ENCODE assay signal across 19 cellular contexts in the genomic region with DNA sequence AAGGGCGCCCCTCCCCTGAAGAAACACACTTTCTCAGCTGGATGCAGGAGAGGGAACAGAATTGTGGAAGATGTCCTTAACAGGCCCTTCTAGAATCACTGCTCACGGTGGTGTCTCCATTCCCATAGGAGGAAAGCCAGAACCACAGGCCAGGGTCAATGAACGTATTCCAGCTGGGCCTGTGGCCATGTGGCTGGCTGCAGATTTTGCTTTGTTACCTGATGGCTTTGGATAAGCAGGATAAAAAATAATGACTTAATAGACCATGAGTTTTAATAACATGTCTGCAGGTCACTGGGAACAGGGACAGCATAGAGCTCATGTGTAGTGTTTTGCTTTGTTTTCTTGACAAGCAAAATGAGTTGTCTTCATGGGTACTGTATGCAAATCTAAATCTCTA.
"Had no signal": no experiment of that assay in that cellular context is flagged by ENCODE, and none has a peak within 500 bp of the region (broad histone marks: within the 10 kb centered on the region; RNA-seq: fewer than 3 reads in every experiment).

No MANE protein-coding gene starts in this region.

- FAIRE-seq: kidney had no signal

- H3K27me3 Mint-ChIP-seq: stimulated activated naive CD8-positive, alpha-beta T cell treated with anti-CD3 and anti-CD28 coated beads, Interleukin-15, Interleukin-2, amounts not matched to agents 100 ng/mL and 50 ng/mL, for 24 hours had no signal

- H3K27me3 ChIP-seq: cardiac muscle cell, left lung, right atrium auricular region, testis had no signal

- H3K36me3 ChIP-seq: cardiac muscle cell, left lung, prostate gland, right atrium auricular region had no signal

- H3K4me3 ChIP-seq: cardiac muscle cell, left lung, prostate gland, right atrium auricular region, testis had no signal

- H3K4me3 Mint-ChIP-seq: activated T-cell treated with anti-CD3 and anti-CD28 coated beads, Interleukin-2, amount 50 U/mL, for 72 hours; stimulated activated naive CD8-positive, alpha-beta T cell treated with anti-CD3 and anti-CD28 coated beads, Interleukin-15, Interleukin-2, amounts not matched to agents 100 ng/mL and 50 ng/mL, for 24 hours; T-helper 1 cell treated with Interleukin-12 subunit alpha and Interleukin-12 subunit beta and Interleukin-4 antibody, amounts not matched to agents 30 μg/mL and 1 μg/mL, for 36 hours; type B pancreatic cell had no signal

- H3K4me1 ChIP-seq: prostate gland, testis had no signal

- H3K27ac Mint-ChIP-seq: activated T-cell treated with anti-CD3 and anti-CD28 coated beads, Interleukin-2, amount 50 U/mL, for 72 hours; stimulated activated naive CD8-positive, alpha-beta T cell treated with anti-CD3 and anti-CD28 coated beads, Interleukin-15, Interleukin-2, amounts not matched to agents 100 ng/mL and 50 ng/mL, for 24 hours; T-helper 1 cell treated with Interleukin-12 subunit alpha and Interleukin-12 subunit beta and Interleukin-4 antibody, amounts not matched to agents 30 μg/mL and 1 μg/mL, for 36 hours; type B pancreatic cell had no signal

- H3K27ac ChIP-seq: cardiac muscle cell, left lung, prostate gland, right atrium auricular region, testis, VCaP had no signal

- H3K9me3 ChIP-seq: left lung, prostate gland, right atrium auricular region, testis had no signal

- DNase-seq: activated CD4-positive, alpha-beta T cell treated with anti-CD3 and anti-CD28 coated beads, Interleukin-2, amount 50 U/mL, for 1 hour; activated CD4-positive, CD25-positive, alpha-beta regulatory T cell treated with anti-CD3 and anti-CD28 coated beads, Interleukin-2, amount 50 U/mL, for 72 hours; activated CD8-positive, alpha-beta memory T cell treated with anti-CD3 and anti-CD28 coated beads, Interleukin-2, amount 50 U/mL, for 4 hours; activated effector memory CD4-positive, alpha-beta T cell treated with anti-CD3 and anti-CD28 coated beads, Interleukin-2, amount 50 U/mL, for 16 hours; activated naive CD4-positive, alpha-beta T cell treated with anti-CD3 and anti-CD28 coated beads, Interleukin-2, amount 50 U/mL, for 16 hours; activated T-cell treated with anti-CD3 and anti-CD28 coated beads, Interleukin-2, amount 50 U/mL, for 72 hours; foreskin melanocyte; kidney; left lung; stimulated activated CD4-positive, alpha-beta T cell treated with anti-CD3 and anti-CD28 coated beads, Interleukin-15, amount 100 ng/mL, for 24 hours; stimulated activated CD4-positive, alpha-beta T cell treated with anti-CD3 and anti-CD28 coated beads, Interleukin-2, amount 100 ng/mL, for 48 hours; testis had no signal

- H3K9me3 Mint-ChIP-seq: activated T-cell treated with anti-CD3 and anti-CD28 coated beads, Interleukin-2, amount 50 U/mL, for 72 hours; stimulated activated naive CD8-positive, alpha-beta T cell treated with anti-CD3 and anti-CD28 coated beads, Interleukin-15, Interleukin-2, amounts not matched to agents 100 ng/mL and 50 ng/mL, for 24 hours; T-helper 1 cell treated with Interleukin-12 subunit alpha and Interleukin-12 subunit beta and Interleukin-4 antibody, amounts not matched to agents 30 μg/mL and 1 μg/mL, for 36 hours; type B pancreatic cell had no signal
